ENCODE assay signal across 8 cellular contexts in the genomic region with DNA sequence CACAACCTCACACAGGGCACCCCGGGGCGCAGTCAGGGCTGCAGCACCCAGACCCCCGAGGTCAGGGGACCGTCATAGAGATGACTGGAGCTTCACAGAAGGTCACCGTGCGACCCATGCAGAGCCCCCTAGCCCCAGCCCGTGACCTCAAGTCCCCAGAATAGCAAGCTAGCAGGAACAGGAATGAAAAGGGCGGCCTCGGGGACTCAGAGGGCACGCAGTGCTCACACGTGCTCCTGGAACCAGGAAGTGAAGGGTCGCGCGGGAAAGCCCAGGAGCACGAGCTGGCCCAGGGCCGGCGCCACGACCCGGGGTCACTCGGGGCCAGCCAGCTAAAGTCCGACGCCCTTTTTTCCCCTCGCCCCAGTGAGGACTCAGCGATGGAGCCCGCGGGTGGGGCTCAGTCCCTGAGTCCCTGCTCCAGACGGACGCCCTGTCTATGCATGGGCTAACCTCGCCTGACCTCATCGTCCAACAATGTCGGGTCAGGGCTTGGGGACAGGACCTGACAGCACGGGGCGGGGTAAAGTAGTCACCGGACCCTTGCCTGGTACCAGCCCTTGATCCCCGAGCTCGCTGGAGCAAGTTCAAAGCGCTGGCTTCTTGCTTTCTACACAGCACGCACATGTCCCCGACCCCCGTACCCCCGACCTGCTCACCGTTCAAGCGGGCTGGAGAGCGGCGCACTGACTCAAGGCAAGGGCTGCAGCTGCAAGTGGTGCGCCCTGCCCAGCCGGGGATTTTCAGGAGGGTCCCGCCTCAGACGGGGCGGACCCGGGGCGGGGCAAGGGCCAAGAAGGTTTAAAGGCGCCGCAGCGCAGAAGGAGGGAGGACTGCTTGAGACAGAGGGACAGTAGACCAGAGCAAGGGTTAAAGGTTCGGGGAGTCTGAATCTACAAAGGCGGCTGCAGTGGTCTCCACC. TPM values are rescaled to one million over a fixed set of nuclear protein-coding genes. Genes with fewer than 3 reads are reported as not detected.
A peak's percentile ranks its signal among the peaks of the same experiment; 100 is the strongest.
DNase-seq lines count a peak whose midpoint lies in the region; ATAC-seq, FAIRE-seq and TF ChIP-seq lines count a peak whose summit lies in the region.

TSS of gene TAGLN2 (minus strand) at position 717 of the 922 bp plus-strand sequence. CDS start 4,998 bp downstream, outside the sequence.

- H3K9me3 ChIP-seq in BE2C = no peaks in the 10 kb centered on the region
- H3K9me3 ChIP-seq in mononuclear cell (ENCODE audit: low read depth, low read length) = no peaks in the 10 kb centered on the region

- H3K4me1 ChIP-seq in BE2C (peaks cover 16% of the 10 kb centered on the region), mononuclear cell (ENCODE audit: insufficient read depth, low read length) (peaks cover 43% of the 10 kb centered on the region)

- H3K4me3 ChIP-seq in BE2C (ENCODE audit: low read depth, low read length) (peak within 1 kb of the TSS; percentile 76), mononuclear cell (ENCODE audit: low read length) (peak within 1 kb of the TSS; percentile 100)

- peaks cover 8% of the 10 kb centered on the region; the same call in 1 of the 2 replicates for H3K27me3 ChIP-seq in BE2C
- H3K27me3 ChIP-seq in mononuclear cell (ENCODE audit: insufficient read depth, low read length) = no peaks in the 10 kb centered on the region

- TF ChIP-seq CTCF in BE2C (IDR thresholded peaks at IDR 0.05; ENCODE audit: low read depth, low read length) = no peak

- ATAC-seq in GM19043 (IDR thresholded peaks at IDR 0.05; ENCODE audit: low read depth, unreplicated experiment) (peak; percentile 58), HG03354 (IDR thresholded peaks at IDR 0.05; ENCODE audit: poor library complexity, severe bottlenecking, unreplicated experiment) (peak; percentile 52)

- peak; percentile 55 for FAIRE-seq in endometrium (lab: Jason Lieb, UNC)

- DNase-seq in BE2C = peak; percentile 69
- peak; percentile 93 for DNase-seq in NOMO-1 treated with DMSO at 0.1 percent for 48 hours (lab: John Stamatoyannopoulos, UW; ENCODE audit: unreplicated experiment)
- peak; percentile 71 for DNase-seq in activated CD8-positive, alpha-beta memory T cell treated with anti-CD3 and anti-CD28 coated beads, Interleukin-2, amount 50 U/mL, for 24 hours (ENCODE audit: extremely low read depth)
- DNase-seq in stimulated activated CD8-positive, alpha-beta memory T cell treated with anti-CD3 and anti-CD28 coated beads, Interleukin-2, amount 100 ng/mL, for 48 hours (ENCODE audit: low read depth in 2 of 2) = peak; percentile 87 to 89

- H3K36me3 ChIP-seq in BE2C = peaks cover 3% of the 10 kb centered on the region

RNA-seq across cellular contexts. Expression of gene TAGLN2, which starts in this region (rescaled TPM):
- polyA plus RNA-seq in BE2C (2012; ENCODE audit: insufficient read depth, insufficient read length, low read depth) = 685 TPM
- total RNA-seq in mononuclear cell = 397 TPM

Comparison
In these comparisons a context has a peak if more than half of its experiments do, and no peak if none do; other contexts are left out.
1. Peak in every context shown above with its lines: DNase-seq, ATAC-seq and H3K4me3 ChIP-seq.